In genomic region chr6:136790411-136791295, GRCh38 we compare ENCODE assay signal across 8 cellular contexts. TPM values are rescaled to one million over a fixed set of nuclear protein-coding genes. Genes with fewer than 3 reads are reported as not detected.
A peak's percentile ranks its signal among the peaks of the same experiment; 100 is the strongest.
DNase-seq lines count a peak whose midpoint lies in the region; ATAC-seq, FAIRE-seq and TF ChIP-seq lines count a peak whose summit lies in the region.

No MANE protein-coding gene starts in this region.

- TF ChIP-seq CTCF in BJ (IDR thresholded peaks at IDR 0.05; ENCODE audit: insufficient read depth, low read depth, low read length) (no peak), LNCaP clone FGC (IDR thresholded peaks at IDR 0.05; ENCODE audit: control insufficient read depth, extremely low read depth, insufficient read depth) (no peak), choroid plexus epithelial cell (conservative IDR thresholded peaks at IDR 0.05; ENCODE audit: low read depth, low read length) (no peak), natural killer cell (IDR thresholded peaks at IDR 0.05) (no peak)

- no peaks in the 10 kb centered on the region for H3K36me3 Mint-ChIP-seq in natural killer cell

- H3K27me3 ChIP-seq in BJ (ENCODE audit: control insufficient read depth, insufficient read depth, low read length), result no peaks in the 10 kb centered on the region

- intact Hi-C loops in natural killer cell (cut with micrococcal nuclease), result loop anchor here (2.0 kb wide), 1 partner anchor 30 kb away; no protein-coding TSS in a partner anchor

- H3K4me3 ChIP-seq in BJ (ENCODE audit: low read depth, low read length), result peak overlapping the region; percentile 98
- H3K4me3 ChIP-seq in LNCaP clone FGC (ENCODE audit: low read depth, low read length), result peak overlapping the region; percentile 82
- H3K4me3 ChIP-seq in choroid plexus epithelial cell (ENCODE audit: low read depth, low read length), result peak overlapping the region; percentile 95

- peaks cover 55 to 57% of the 10 kb centered on the region in 2 donors for H3K4me1 Mint-ChIP-seq in natural killer cell

- FAIRE-seq in frontal cortex (lab: Jason Lieb, UNC), result no peak

- CTCF ChIA-PET in BJ (lab: Yijun Ruan, JAX), result interaction anchor here (1.2 to 7.5 kb wide), 4 partner anchors 16 to 241 kb away, joined by 3 to 235 read pairs (median 6); partner anchors contain the start of gene MAP7

- ATAC-seq in natural killer cell (no peak), GM21381 (IDR thresholded peaks at IDR 0.05; ENCODE audit: unreplicated experiment) (no peak)

- peak overlapping the region; percentile 90 for H3K4me3 Mint-ChIP-seq in natural killer cell

- H3K36me3 ChIP-seq in BJ (ENCODE audit: control insufficient read depth, insufficient read depth, low read length), result no peaks in the 10 kb centered on the region

- no peak for DNase-seq in BJ (ENCODE audit: low read depth)
- no peak for DNase-seq in LNCaP clone FGC (ENCODE audit: low read depth)
- peak; percentile 58 for DNase-seq in choroid plexus epithelial cell (ENCODE audit: low read depth)
- DNase-seq in natural killer cell, result no peak
- DNase-seq in frontal cortex (ENCODE audit: low spot score in 2 of 2), result no peak
- no peak for DNase-seq in OCI-M2 (lab: John Stamatoyannopoulos, UW; ENCODE audit: unreplicated experiment)
- no peak for DNase-seq in GM19240 (ENCODE audit: insufficient read length, low spot score)

- peak overlapping the region; percentile 96 to 99 for H3K27ac Mint-ChIP-seq in natural killer cell

- POLR2A ChIA-PET in BJ (lab: Charles Lee), result interaction anchor here (0.6 to 0.8 kb wide), 3 partner anchors 148 to 1291 kb away, joined by 3 to 4 read pairs (median 3); no protein-coding TSS in a partner anchor

- H3K9me3 Mint-ChIP-seq in natural killer cell, result peaks cover 2 to 8% of the 10 kb centered on the region in 2 donors

- no peaks in the 10 kb centered on the region for H3K27me3 Mint-ChIP-seq in natural killer cell (ENCODE audit: low read depth in 2 of 2)

RNA-seq across cellular contexts. Expression of gene MAP3K5, which starts 1.6 kb away (rescaled TPM):
- polyA plus RNA-seq in BJ (2011; rRNA removed), result 2.2 and 2.5 TPM in 2 replicates
- polyA minus RNA-seq in BJ (2011; rRNA and poly(A)+ RNA removed), result 2.4 and 2.6 TPM in 2 replicates
- total RNA-seq in natural killer cell (10 to 100 TPM; 19.7 to 36.7 (median 35.4) TPM), frontal cortex (18.3 TPM)

RNA-seq across cellular contexts. Expression of gene PEX7, which starts 31.7 kb away (rescaled TPM):
- 5.6 and 8.5 TPM in 2 replicates for polyA plus RNA-seq in BJ (2011; rRNA removed)
- polyA minus RNA-seq in BJ (2011; rRNA and poly(A)+ RNA removed), result 1.2 and 2.8 TPM in 2 replicates
- 1 to 10 TPM; 2.4 to 3.6 (median 2.5) TPM for total RNA-seq in natural killer cell
- total RNA-seq in frontal cortex, result 6.1 TPM
